8 cellular contexts compared by ENCODE assay signal in the genomic region with DNA sequence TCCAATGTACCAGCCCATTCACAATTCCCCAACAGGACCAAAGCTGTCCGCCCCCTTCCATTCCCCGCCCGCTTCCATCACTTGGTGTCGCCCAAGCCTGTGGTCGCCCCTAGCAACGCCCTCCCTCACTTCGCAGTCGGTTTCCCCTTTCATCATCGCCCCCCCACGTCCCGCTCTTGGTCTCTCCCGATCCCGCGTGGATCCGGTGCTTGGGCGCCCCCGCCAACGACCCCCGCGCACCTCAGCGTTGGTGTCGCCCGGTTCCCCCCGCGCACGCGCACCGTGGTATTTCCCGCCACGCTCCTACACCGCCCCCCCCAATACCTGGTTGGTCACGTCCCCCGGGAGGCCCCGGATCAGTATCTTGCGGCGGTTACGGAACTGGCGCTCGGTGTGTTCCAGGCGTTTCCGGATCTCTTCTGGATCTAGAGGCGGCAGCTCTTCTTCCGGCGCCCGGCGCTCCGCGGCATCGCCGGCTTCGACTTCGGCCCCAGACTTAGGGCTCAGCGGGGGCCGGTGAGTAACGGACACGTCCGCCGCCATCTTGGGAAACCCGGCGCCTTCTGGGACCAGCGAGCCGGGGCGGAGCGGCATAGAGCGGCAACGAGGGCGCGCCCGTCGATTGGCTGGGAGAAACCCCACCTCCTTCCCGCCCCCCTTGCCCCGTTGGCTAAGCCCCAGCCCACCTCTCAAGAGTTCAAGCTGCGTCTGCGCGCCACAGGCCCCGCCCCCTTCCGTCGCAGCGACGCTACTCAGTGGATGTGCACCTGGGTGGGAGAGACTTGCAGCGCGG. TPM values are rescaled to one million over a fixed set of nuclear protein-coding genes. Genes with fewer than 3 reads are reported as not detected.
DNase-seq lines count a peak whose midpoint lies in the region; ATAC-seq and TF ChIP-seq lines count a peak whose summit lies in the region.

A gene with protein sequence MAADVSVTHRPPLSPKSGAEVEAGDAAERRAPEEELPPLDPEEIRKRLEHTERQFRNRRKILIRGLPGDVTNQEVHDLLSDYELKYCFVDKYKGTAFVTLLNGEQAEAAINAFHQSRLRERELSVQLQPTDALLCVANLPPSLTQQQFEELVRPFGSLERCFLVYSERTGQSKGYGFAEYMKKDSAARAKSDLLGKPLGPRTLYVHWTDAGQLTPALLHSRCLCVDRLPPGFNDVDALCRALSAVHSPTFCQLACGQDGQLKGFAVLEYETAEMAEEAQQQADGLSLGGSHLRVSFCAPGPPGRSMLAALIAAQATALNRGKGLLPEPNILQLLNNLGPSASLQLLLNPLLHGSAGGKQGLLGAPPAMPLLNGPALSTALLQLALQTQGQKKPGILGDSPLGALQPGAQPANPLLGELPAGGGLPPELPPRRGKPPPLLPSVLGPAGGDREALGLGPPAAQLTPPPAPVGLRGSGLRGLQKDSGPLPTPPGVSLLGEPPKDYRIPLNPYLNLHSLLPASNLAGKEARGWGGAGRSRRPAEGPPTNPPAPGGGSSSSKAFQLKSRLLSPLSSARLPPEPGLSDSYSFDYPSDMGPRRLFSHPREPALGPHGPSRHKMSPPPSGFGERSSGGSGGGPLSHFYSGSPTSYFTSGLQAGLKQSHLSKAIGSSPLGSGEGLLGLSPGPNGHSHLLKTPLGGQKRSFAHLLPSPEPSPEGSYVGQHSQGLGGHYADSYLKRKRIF (minus strand): TSS at position 565 of the 793 bp plus-strand sequence. CDS start 22 bp downstream, at position 543.

- peaks cover 8% of the 10 kb centered on the region; the same call in 1 of the 2 replicates for H3F3A ChIP-seq in PC-9 (ENCODE audit: insufficient read depth, low read depth)

- H3K27ac ChIP-seq in PC-9, result peak within 1 kb of the TSS; percentile 55

- H3K36me3 ChIP-seq in PC-9 (ENCODE audit: low read depth), result peaks cover 23% of the 10 kb centered on the region; the same call in 1 of the 2 replicates

- POLR2A ChIA-PET in PC-9 (lab: Charles Lee; ENCODE audit: unreplicated experiment), result interaction anchor here (0.5 to 1.0 kb wide), 11 partner anchors 14 to 931 kb away, joined by 3 to 39 read pairs (median 5); a partner anchor contains a TSS

- no peak for TF ChIP-seq CTCF in PC-9 (conservative IDR thresholded peaks at IDR 0.05)
- TF ChIP-seq CTCF in epithelial cell of esophagus (IDR thresholded peaks at IDR 0.05; ENCODE audit: insufficient read depth, low read depth, low read length, missing control alignments), result no peak

- intact Hi-C loops in PC-9 (cut with micrococcal nuclease; ENCODE audit: unreplicated experiment), result loop anchor here (1.0 to 5.0 kb wide), 2 partner anchors 49 to 64 kb away; a partner anchor contains a TSS

- DNase-seq in DMS53 treated with DMSO at 0.1 percent for 48 hours (lab: John Stamatoyannopoulos, UW; ENCODE audit: unreplicated experiment), result peak; percentile 75
- peak; percentile 95 for DNase-seq in KBM-7
- peak; percentile 91 to 95 for DNase-seq in PC-9
- peak; percentile 98 for DNase-seq in activated T-cell treated with anti-CD3 and anti-CD28 coated beads for 48 hours (ENCODE audit: low read depth)
- DNase-seq in epithelial cell of esophagus (ENCODE audit: low read depth), result peak; percentile 99
- DNase-seq in mucosa of gallbladder (ENCODE audit: low spot score), result peak; percentile 98
- peak; percentile 98 for DNase-seq in stimulated activated CD8-positive, alpha-beta memory T cell treated with anti-CD3 and anti-CD28 coated beads, Interleukin-4, amount 100 ng/mL, for 24 hours (ENCODE audit: low read depth)

- no peaks in the 10 kb centered on the region for H3K9me2 ChIP-seq in PC-9 (ENCODE audit: insufficient read depth)

- CTCF ChIA-PET in PC-9 (lab: Charles Lee), result interaction anchor here (0.6 kb wide), 2 partner anchors 208 to 1042 kb away, joined by 3 to 6 read pairs; no protein-coding TSS in a partner anchor

- no peaks in the 10 kb centered on the region for H3K9me3 ChIP-seq in PC-9 (ENCODE audit: insufficient read depth, low read depth)

- in situ Hi-C loops in KBM-7 (cut with MboI; ENCODE audit: low pct_unique_long_range_greater_than_20kb, low sequenced_read_pairs), result no loop called here

- peak; percentile 83 for ATAC-seq in GM21723 (IDR thresholded peaks at IDR 0.05; ENCODE audit: unreplicated experiment)

- peaks cover 29% of the 10 kb centered on the region for H3K79me2 ChIP-seq in PC-9 (ENCODE audit: low read depth)

- H3K4me3 ChIP-seq in PC-9 (peak within 1 kb of the TSS; percentile 78), epithelial cell of esophagus (ENCODE audit: low read length) (peak within 1 kb of the TSS; percentile 61)

- no TSS peak for BruUV-seq in PC-9 (replicated peaks; lab: Mats Ljungman, UMichigan)

- peak within 1 kb of the TSS; percentile 95 for H2AFZ ChIP-seq in PC-9

- no peaks in the 10 kb centered on the region for H3K27me3 ChIP-seq in PC-9 (ENCODE audit: insufficient read depth, low read depth)

- H4K20me1 ChIP-seq in PC-9 (ENCODE audit: insufficient read depth), result peaks cover 15% of the 10 kb centered on the region

- peaks cover 10% of the 10 kb centered on the region for H3K4me1 ChIP-seq in PC-9 (replicated peaks; ENCODE audit: insufficient read depth)

- H3K4me2 ChIP-seq in PC-9, result peak within 1 kb of the TSS; percentile 99

RNA-seq across cellular contexts. Expression of the gene that starts here (rescaled TPM):
- 52.9 and 83.9 TPM in 2 replicates for total RNA-seq in PC-9 (2021)
- total RNA-seq in mucosa of gallbladder, result 44.6 TPM

Comparison
In these comparisons a context has a peak if more than half of its experiments do, and no peak if none do; other contexts are left out.
1. Peak in every context shown above with its lines: DNase-seq, ATAC-seq, H3K4me3 ChIP-seq and H3K27ac ChIP-seq.